7 cellular contexts compared by ENCODE assay signal in the genomic region with DNA sequence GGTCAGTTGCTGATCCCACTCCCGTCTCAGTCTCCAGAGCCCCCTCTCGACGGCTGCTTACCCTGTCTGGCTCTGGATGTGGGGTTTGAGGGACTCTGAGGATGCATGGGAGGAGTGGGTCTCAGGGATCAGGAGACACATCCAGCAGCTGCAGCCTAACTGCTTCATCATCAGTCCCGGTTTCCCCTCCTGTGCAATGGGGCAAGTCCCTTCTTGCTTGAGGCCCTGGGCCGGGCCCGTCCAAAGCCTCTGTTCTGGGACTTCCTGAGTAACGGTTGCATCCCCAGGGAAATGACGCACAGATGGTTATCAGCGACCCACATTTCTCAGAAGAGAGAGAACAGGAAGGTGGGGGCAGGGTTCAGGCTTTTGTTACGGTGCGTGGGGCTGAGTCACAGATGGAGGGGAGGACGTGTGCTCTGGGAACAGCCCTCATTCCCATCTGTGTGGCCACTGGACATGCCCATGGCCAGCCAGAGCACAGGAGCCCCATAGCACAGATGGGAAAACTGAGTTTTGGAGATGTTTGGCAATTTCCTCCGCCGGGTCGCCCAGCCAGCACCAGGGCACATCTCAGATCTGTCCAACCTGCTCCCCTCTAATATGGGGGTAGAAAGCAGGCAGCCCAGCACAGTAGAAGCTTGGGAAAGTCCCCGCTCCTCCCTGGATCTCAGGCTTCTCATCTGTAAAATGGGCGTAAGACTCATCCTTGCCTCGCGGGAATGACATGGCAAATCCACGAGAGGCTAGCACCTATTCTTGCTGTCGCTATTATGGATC. TPM values are rescaled to one million over a fixed set of nuclear protein-coding genes. Genes with fewer than 3 reads are reported as not detected.
DNase-seq lines count a peak whose midpoint lies in the region; ATAC-seq, FAIRE-seq and TF ChIP-seq lines count a peak whose summit lies in the region.

No MANE protein-coding gene starts in this region.

- peak; percentile 86 for DNase-seq in HTR-8/SVneo (ENCODE audit: insufficient read length, low spot score)
- DNase-seq in mammary epithelial cell = peak; percentile 100
- peak; percentile 82 for DNase-seq in lower lobe of right lung
- DNase-seq in stimulated activated CD8-positive, alpha-beta memory T cell treated with anti-CD3 and anti-CD28 coated beads, Interleukin-7, amount 100 ng/mL, for 48 hours (ENCODE audit: extremely low read depth in 1 of 2, low read depth in 1 of 2) = peak; percentile 69 to 92
- no peak for DNase-seq in NCI-H1092 treated with DMSO at 0.1 percent for 48 hours (lab: John Stamatoyannopoulos, UW)

- dilution Hi-C loops in mammary epithelial cell (cut with HindIII; ENCODE audit: low sequenced_read_pairs) = no loop called here

- intact Hi-C loops in mammary epithelial cell (cut with micrococcal nuclease) = loop anchor here (2.0 kb wide), 2 partner anchors 18 to 22 kb away; partner anchors contain the start of gene GNA15
- intact Hi-C loops in lower lobe of right lung (cut with DNase I) = no loop called here

- H3K9me3 ChIP-seq in mammary epithelial cell (replicated peaks; ENCODE audit: insufficient read depth, low read length) = peaks cover 3% of the 10 kb centered on the region
- H3K9me3 ChIP-seq in lower lobe of right lung = no peaks in the 10 kb centered on the region

- CTCF ChIA-PET in mammary epithelial cell (lab: Charles Lee; ENCODE audit: low non-redundant PET) = interaction anchor here (0.6 kb wide), 1 partner anchor 13 kb away, joined by 3 read pairs; no protein-coding TSS in a partner anchor

- in situ Hi-C loops in GM18951 (cut with MboI; ENCODE audit: low sequenced_read_pairs, unreplicated experiment) (no loop called here), mammary epithelial cell (cut with MboI; ENCODE audit: low sequenced_read_pairs in 2 of 2) (no loop called here)

- H3K27me3 ChIP-seq in mammary epithelial cell (ENCODE audit: insufficient read depth, low read length) (no peaks in the 10 kb centered on the region), lower lobe of right lung (ENCODE audit: low read depth) (no peaks in the 10 kb centered on the region)

- peak overlapping the region; percentile 96 for H3K27ac ChIP-seq in mammary epithelial cell (ENCODE audit: insufficient read depth, low read depth, low read length)
- peak overlapping the region; percentile 68 for H3K27ac ChIP-seq in lower lobe of right lung

- no peak for FAIRE-seq in HTR-8/SVneo (lab: Jason Lieb, UNC)

- H3K36me3 ChIP-seq in mammary epithelial cell (ENCODE audit: insufficient read depth, low read length) (peaks cover 18% of the 10 kb centered on the region), lower lobe of right lung (peaks cover 23% of the 10 kb centered on the region)

- WGBS in mammary epithelial cell (ENCODE audit: low coverage, missing lambda C conversion rate) = 34% methylated on average over 17 of the region's 21 CpGs

- H3K4me3 ChIP-seq in WI38 (ENCODE audit: low read depth, low read length) = peak overlapping the region; percentile 36
- peak overlapping the region in 1 of 3 experiments; percentile 22 for H3K4me3 ChIP-seq in mammary epithelial cell (replicated peaks in 1 of 3; ENCODE audit: insufficient read depth in 1 of 3, low read depth in 2 of 3, low read length in 3 of 3)
- H3K4me3 ChIP-seq in lower lobe of right lung = peak overlapping the region; percentile 44

- no peak for TF ChIP-seq CTCF in WI38 (IDR thresholded peaks at IDR 0.05; ENCODE audit: low read depth, low read length)
- no peak for TF ChIP-seq CTCF in mammary epithelial cell (conservative IDR thresholded peaks at IDR 0.05 in 1 of 2, IDR thresholded peaks at IDR 0.05 in 1 of 2; ENCODE audit: extremely low read depth in 1 of 2, insufficient read depth in 1 of 2, low read depth in 1 of 2, low read length in 2 of 2)
- TF ChIP-seq CTCF in lower lobe of right lung (IDR thresholded peaks at IDR 0.05) = no peak

- H3K79me2 ChIP-seq in mammary epithelial cell (ENCODE audit: insufficient read depth, low read length) = peaks cover 38% of the 10 kb centered on the region

- peak overlapping the region; percentile 71 for H3K4me2 ChIP-seq in mammary epithelial cell (ENCODE audit: insufficient read depth, low read depth, low read length)

- peak overlapping the region; percentile 70 for H3K9ac ChIP-seq in mammary epithelial cell (ENCODE audit: insufficient read depth, low read length)

- TSS peak; percentile 44 for BruUV-seq in mammary epithelial cell (replicated peaks; lab: Mats Ljungman, UMichigan)

- H3K4me1 ChIP-seq in mammary epithelial cell (ENCODE audit: insufficient read depth, low read length) (peaks cover 31% of the 10 kb centered on the region), lower lobe of right lung (peaks cover 12% of the 10 kb centered on the region)

- peak; percentile 54 for TF ChIP-seq POLR2A in GM18951 (IDR thresholded peaks at IDR 0.05; ENCODE audit: extremely low read depth, insufficient read depth, insufficient read length)

- peak; percentile 80 to 89 for ATAC-seq in lower lobe of right lung

- peak overlapping the region; percentile 60 for H2AFZ ChIP-seq in mammary epithelial cell (ENCODE audit: low read depth, low read length)

- H4K20me1 ChIP-seq in mammary epithelial cell (ENCODE audit: insufficient read depth, low read length) = no peaks in the 10 kb centered on the region

RNA-seq across cellular contexts. Expression of gene GNA15, which starts 19.3 kb away (rescaled TPM):
- total RNA-seq in mammary epithelial cell (100 to 1,000 TPM in 1 of 2 donors, 10 to 100 TPM in 1; 28.7 to 110 TPM), lower lobe of right lung (24.2 TPM)
- 57.1 TPM for polyA plus RNA-seq in mammary epithelial cell
- polyA minus RNA-seq in mammary epithelial cell = 43.7 TPM

RNA-seq across cellular contexts. Expression of gene S1PR4, which starts 23.4 kb away (rescaled TPM):
- total RNA-seq in mammary epithelial cell = under 1 TPM; 0.67 to 0.94 TPM
- polyA plus RNA-seq in mammary epithelial cell = 0.10 TPM
- polyA minus RNA-seq in mammary epithelial cell = not detected
- total RNA-seq in lower lobe of right lung = 35.7 TPM

RNA-seq across cellular contexts. Expression of gene NCLN, which starts 30.6 kb away (rescaled TPM):
- total RNA-seq in mammary epithelial cell = 10 to 100 TPM; 55.5 to 95.3 TPM
- polyA plus RNA-seq in mammary epithelial cell = 91.0 TPM
- polyA minus RNA-seq in mammary epithelial cell = 106 TPM
- total RNA-seq in lower lobe of right lung = 68.8 TPM

Comparison
In these comparisons a context has a peak if more than half of its experiments do, and no peak if none do; other contexts are left out.
1. RNA of gene S1PR4, which starts 23.4 kb away (total RNA-seq): 35.7 TPM in lower lobe of right lung (single experiment); 0.67 to 0.94 TPM in mammary epithelial cell; every median in the first group is over 10 times any median in the second.